Comparison of ENCODE assay signal across 29 cellular contexts in genomic region chrX:151735219-151735618, GRCh38. TPM values are rescaled to one million over a fixed set of nuclear protein-coding genes. Genes with fewer than 3 reads are reported as not detected.
DNase-seq lines count a peak whose midpoint lies in the region; ATAC-seq and TF ChIP-seq lines count a peak whose summit lies in the region.
"Had no signal": no experiment of that assay in that cellular context is flagged by ENCODE, and none has a peak within 500 bp of the region (broad histone marks: within the 10 kb centered on the region; RNA-seq: fewer than 3 reads in every experiment).

No MANE protein-coding gene starts in this region.

- no peak overlapping the region for H3K4me3 ChIP-seq in heart left ventricle
- H3K4me3 ChIP-seq in sigmoid colon, result no peak overlapping the region
- H3K4me3 ChIP-seq: BLaER1, GM12878 had no signal

- no peak for TF ChIP-seq EP300 in sigmoid colon (IDR thresholded peaks at IDR 0.05)

- intact Hi-C loops in cardiac septum (cut with DNase I), result no loop called here
- intact Hi-C loops in heart left ventricle (cut with DNase I), result no loop called here
- intact Hi-C loops in sigmoid colon (cut with DNase I), result no loop called here

- H3K4me1 ChIP-seq in heart left ventricle (no peaks in the 10 kb centered on the region), sigmoid colon (no peaks in the 10 kb centered on the region)
- H3K4me1 ChIP-seq: BE2C had no signal

- 64 to 87% (median 71%) methylated on average over 2 of the region's 2 CpGs for WGBS in heart left ventricle, 4 donors
- 75 to 84% methylated on average over 2 of the region's 2 CpGs for WGBS in sigmoid colon, 2 donors

- TF ChIP-seq CTCF in heart left ventricle (IDR thresholded peaks at IDR 0.05) (no peak), sigmoid colon (IDR thresholded peaks at IDR 0.05) (no peak)

- no peak for TF ChIP-seq POLR2A in heart left ventricle (IDR thresholded peaks at IDR 0.05)
- TF ChIP-seq POLR2A in sigmoid colon (IDR thresholded peaks at IDR 0.05), result no peak

- H3K27ac ChIP-seq in heart left ventricle (no peak overlapping the region), sigmoid colon (no peak overlapping the region)
- H3K27ac ChIP-seq: BLaER1 had no signal

- H3K27me3 ChIP-seq in heart left ventricle (peaks cover 0 to 10% (median 0%) of the 10 kb centered on the region in 9 donors), sigmoid colon (no peaks in the 10 kb centered on the region)
- H3K27me3 ChIP-seq: BE2C had no signal

- H3K9me3 ChIP-seq in heart left ventricle (no peaks in the 10 kb centered on the region), sigmoid colon (no peaks in the 10 kb centered on the region)
- H3K9me3 ChIP-seq: BE2C, BLaER1 had no signal

- ATAC-seq in heart left ventricle, result no peak
- ATAC-seq: GM12878 had no signal

- DNase-seq in cardiac septum (ENCODE audit: low spot score), result peak; percentile 56
- DNase-seq in heart left ventricle, result no peak
- peak; percentile 18 for DNase-seq in mesenteric fat pad (ENCODE audit: low spot score)
- DNase-seq in sigmoid colon, result peak; percentile 3
- no peak for DNase-seq in cerebellum (ENCODE audit: low spot score)
- no peak for DNase-seq in SK-N-DZ (ENCODE audit: low spot score)
- no peak for DNase-seq in OCI-M1 (lab: John Stamatoyannopoulos, UW)
- DNase-seq: 8988T; ACHN; BE2C; C1 segment of cervical spinal cord; CD4-positive, alpha-beta memory T cell; CD4-positive, CD25-positive, alpha-beta regulatory T cell; CD8-positive, alpha-beta memory T cell; COR-L47; DMS 273 treated with DMSO at 0.1 percent for 48 hours; DMS153; DMS53; DMS79; DND-41; EL; GDM1 had no signal

- H3K36me3 ChIP-seq in heart left ventricle, result no peaks in the 10 kb centered on the region
- H3K36me3 ChIP-seq in sigmoid colon, result no peaks in the 10 kb centered on the region
- H3K36me3 ChIP-seq: BE2C, BLaER1 had no signal

RNA-seq across cellular contexts. Expression of gene CNGA2, which starts 0.7 kb away (rescaled TPM):
- total RNA-seq in cardiac septum (not detected), heart left ventricle (not detected), mesenteric fat pad (not detected), sigmoid colon (not detected), cerebellum (not detected)
- polyA plus RNA-seq in heart left ventricle (not detected), sigmoid colon (under 1 TPM in 1 of 3 donors, not detected in 2; under 0.01 TPM)
- not detected in 2 replicates for polyA plus RNA-seq in SK-N-DZ (2014; cell fraction: cytosol; rRNA removed)
- polyA plus RNA-seq in SK-N-DZ (2014; cell fraction: nucleus; rRNA removed), result not detected in 2 replicates
- total RNA-seq: A673; CD4-positive, alpha-beta memory T cell; CD4-positive, CD25-positive, alpha-beta regulatory T cell; CD8-positive, alpha-beta memory T cell; Daoy; G401; GM12878 had no signal
- polyA plus RNA-seq: AG04450; CD14-positive monocyte; CD4-positive, alpha-beta memory T cell; CD4-positive, CD25-positive, alpha-beta regulatory T cell; CD8-positive, alpha-beta memory T cell; GM12878 had no signal

RNA-seq across cellular contexts. Expression of gene FATE1, which starts 19.4 kb away (rescaled TPM):
- total RNA-seq in cardiac septum (0.67 TPM), heart left ventricle (1 to 10 TPM in 1 of 9 donors, under 1 TPM in 4, not detected in 4; 0.27 to 1.1 (median 0.37) TPM), mesenteric fat pad (not detected), sigmoid colon (not detected), cerebellum (not detected)
- polyA plus RNA-seq in heart left ventricle (under 1 TPM; 0.50 to 0.53 TPM), sigmoid colon (under 1 TPM in 1 of 3 donors, not detected in 2; 0.06 TPM)
- polyA plus RNA-seq in SK-N-DZ (2014; cell fraction: cytosol; rRNA removed), result not detected in 2 replicates
- polyA plus RNA-seq in SK-N-DZ (2014; cell fraction: nucleus; rRNA removed), result not detected in 2 replicates
- total RNA-seq: CD4-positive, alpha-beta memory T cell; CD4-positive, CD25-positive, alpha-beta regulatory T cell; CD8-positive, alpha-beta memory T cell; Daoy; G401; GM12878 had no signal
- polyA plus RNA-seq: AG04450; CD14-positive monocyte; CD4-positive, alpha-beta memory T cell; CD4-positive, CD25-positive, alpha-beta regulatory T cell; CD8-positive, alpha-beta memory T cell had no signal

RNA-seq across cellular contexts. Expression of gene PRRG3, which starts 40.0 kb away (rescaled TPM):
- total RNA-seq in cardiac septum, result 1.1 TPM
- total RNA-seq in heart left ventricle, result 1 to 10 TPM; 1.1 to 5.7 (median 1.9) TPM
- polyA plus RNA-seq in heart left ventricle, result under 1 TPM; 0.61 to 0.67 TPM
- 0.32 TPM for total RNA-seq in mesenteric fat pad
- 1 to 10 TPM in 3 of 4 donors, under 1 TPM in 1; 0.71 to 5.8 (median 2.2) TPM for total RNA-seq in sigmoid colon
- polyA plus RNA-seq in sigmoid colon, result 1 to 10 TPM in 1 of 3 donors, under 1 TPM in 1, not detected in 1; 0.34 to 1.8 TPM
- total RNA-seq in cerebellum, result 6.5 TPM
- not detected in 2 replicates for polyA plus RNA-seq in SK-N-DZ (2014; cell fraction: cytosol; rRNA removed)
- polyA plus RNA-seq in SK-N-DZ (2014; cell fraction: nucleus; rRNA removed), result not detected in 2 replicates
- total RNA-seq: A673; CD4-positive, alpha-beta memory T cell; CD4-positive, CD25-positive, alpha-beta regulatory T cell; CD8-positive, alpha-beta memory T cell; G401; GM12878 had no signal
- polyA plus RNA-seq: AG04450; CD14-positive monocyte; CD4-positive, alpha-beta memory T cell; CD4-positive, CD25-positive, alpha-beta regulatory T cell; CD8-positive, alpha-beta memory T cell had no signal

Comparison
In these comparisons a context has a peak if more than half of its experiments do, and no peak if none do; other contexts are left out.
1. DNase-seq: peak in cardiac septum (single experiment), mesenteric fat pad (single experiment) and sigmoid colon (single experiment); none in heart left ventricle (0 of 5), cerebellum (single experiment), SK-N-DZ (single experiment) and OCI-M1 (single experiment).